Comparison of ENCODE assay signal across 8 cellular contexts in the genomic region with DNA sequence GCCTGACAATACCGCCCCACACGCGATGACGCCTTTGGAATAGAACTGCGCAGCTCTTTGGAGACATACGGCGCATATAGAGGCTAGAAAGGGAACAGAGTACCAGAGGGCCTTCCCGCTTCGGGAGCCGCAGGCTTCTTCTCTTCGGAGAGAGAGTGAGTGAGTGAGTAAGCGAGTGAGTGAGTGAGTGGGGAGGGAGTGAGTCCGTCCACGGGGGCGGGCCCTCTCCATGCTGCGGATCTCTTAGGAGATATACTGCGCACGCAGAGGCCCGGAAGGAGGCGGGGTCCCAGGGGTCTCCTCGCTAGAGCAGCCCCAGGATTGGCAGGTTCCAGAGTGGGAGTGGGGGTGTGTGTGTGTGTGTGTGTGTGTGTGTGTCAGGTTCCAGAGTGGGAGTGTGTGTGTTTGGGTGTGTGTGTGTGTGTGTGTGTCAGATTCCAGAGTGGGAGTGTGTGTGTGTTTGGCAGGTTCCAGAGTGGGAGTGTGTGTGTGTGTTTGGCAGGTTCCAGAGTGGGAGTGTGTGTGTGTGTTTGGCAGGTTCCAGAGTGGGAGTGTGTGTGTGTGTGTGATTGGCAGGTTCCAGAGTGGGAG.
DNase-seq lines count a peak whose midpoint lies in the region; ATAC-seq and TF ChIP-seq lines count a peak whose summit lies in the region.

No MANE protein-coding gene starts in this region.

- no peak for TF ChIP-seq CTCF in C4-2B (conservative IDR thresholded peaks at IDR 0.05)
- TF ChIP-seq CTCF in OCI-LY7 (conservative IDR thresholded peaks at IDR 0.05; ENCODE audit: low read length) = 0 out of 2 replicates have a peak, but pooled peaks have one; percentile 0
- no peak for TF ChIP-seq CTCF in epithelial cell of proximal tubule (conservative IDR thresholded peaks at IDR 0.05; ENCODE audit: low read depth, low read length)

- POLR2A ChIA-PET in OCI-LY7 (lab: Charles Lee) = interaction anchor here (0.5 to 0.7 kb wide), 4 partner anchors 17 to 27 kb away, joined by 3 read pairs; no protein-coding TSS in a partner anchor

- peak overlapping the region; percentile 77 for H3K4me2 ChIP-seq in OCI-LY7 (ENCODE audit: low read length)

- ATAC-seq in GM19438 (IDR thresholded peaks at IDR 0.05; ENCODE audit: low read depth, unreplicated experiment) = peak; percentile 59
- ATAC-seq in HG03571 (IDR thresholded peaks at IDR 0.05; ENCODE audit: unreplicated experiment) = peak; percentile 41

- peaks cover 49% of the 10 kb centered on the region for H3K4me1 ChIP-seq in OCI-LY7 (ENCODE audit: insufficient read depth, low read length, poor library complexity, severe bottlenecking)
- peaks cover 32% of the 10 kb centered on the region for H3K4me1 ChIP-seq in mononuclear cell (ENCODE audit: insufficient read depth, low read length)

- H3K27ac ChIP-seq in C4-2B (peak overlapping the region; percentile 91), OCI-LY7 (ENCODE audit: low read depth, low read length, poor library complexity, severe bottlenecking) (peak overlapping the region; percentile 72)

- peak overlapping the region; percentile 77; the same call in 1 of the 2 replicates for H2AFZ ChIP-seq in OCI-LY7 (ENCODE audit: low read length)

- intact Hi-C loops in OCI-LY7 (cut with micrococcal nuclease; ENCODE audit: unreplicated experiment) = no loop called here

- H3K4me3 ChIP-seq in OCI-LY7 (ENCODE audit: low read depth, low read length, poor library complexity, severe bottlenecking) (peak overlapping the region; percentile 75), epithelial cell of proximal tubule (ENCODE audit: low read depth, low read length) (peak overlapping the region; percentile 78), mononuclear cell (ENCODE audit: low read length) (peak overlapping the region; percentile 54)

- DNase-seq in OCI-LY7 (ENCODE audit: low spot score) = peak; percentile 94
- DNase-seq in activated T-cell treated with anti-CD3 and anti-CD28 coated beads, Interleukin-2, amount 50 U/mL, for 1 hour = peak; percentile 87
- peak; percentile 82 for DNase-seq in epithelial cell of proximal tubule (ENCODE audit: low read depth)
- DNase-seq in stimulated activated CD8-positive, alpha-beta memory T cell treated with anti-CD3 and anti-CD28 coated beads, Interleukin-15, amount 100 ng/mL, for 48 hours (ENCODE audit: low read depth in 2 of 2) = peak; percentile 81 to 87

- CTCF ChIA-PET in OCI-LY7 (lab: Charles Lee; ENCODE audit: unreplicated experiment) = no interaction called here

- no peaks in the 10 kb centered on the region for H3K27me3 ChIP-seq in mononuclear cell (ENCODE audit: insufficient read depth, low read length)

- no peaks in the 10 kb centered on the region for H3K9me3 ChIP-seq in OCI-LY7 (ENCODE audit: low read length)
- no peaks in the 10 kb centered on the region for H3K9me3 ChIP-seq in mononuclear cell (ENCODE audit: low read depth, low read length)

- no peaks in the 10 kb centered on the region for H3K36me3 ChIP-seq in OCI-LY7 (ENCODE audit: insufficient read depth, low read length)

- no peaks in the 10 kb centered on the region for H4K20me1 ChIP-seq in OCI-LY7 (ENCODE audit: insufficient read depth, low read length)

- H3K9me2 ChIP-seq in OCI-LY7 (ENCODE audit: insufficient read depth, low read length) = no peaks in the 10 kb centered on the region

- H3K79me2 ChIP-seq in OCI-LY7 (ENCODE audit: insufficient read depth, low read depth, low read length) = peaks cover 21% of the 10 kb centered on the region; the same call in 1 of the 2 replicates

- TSS peak; percentile 71 for BruUV-seq in OCI-LY7 (replicated peaks; lab: Mats Ljungman, UMichigan)

Comparison
In these comparisons a context has a peak if more than half of its experiments do, and no peak if none do; other contexts are left out.
1. Peak in every context shown above with its lines: DNase-seq, ATAC-seq, H3K4me3 ChIP-seq and H3K27ac ChIP-seq.